28 cellular contexts compared by ENCODE assay signal in the genomic region with DNA sequence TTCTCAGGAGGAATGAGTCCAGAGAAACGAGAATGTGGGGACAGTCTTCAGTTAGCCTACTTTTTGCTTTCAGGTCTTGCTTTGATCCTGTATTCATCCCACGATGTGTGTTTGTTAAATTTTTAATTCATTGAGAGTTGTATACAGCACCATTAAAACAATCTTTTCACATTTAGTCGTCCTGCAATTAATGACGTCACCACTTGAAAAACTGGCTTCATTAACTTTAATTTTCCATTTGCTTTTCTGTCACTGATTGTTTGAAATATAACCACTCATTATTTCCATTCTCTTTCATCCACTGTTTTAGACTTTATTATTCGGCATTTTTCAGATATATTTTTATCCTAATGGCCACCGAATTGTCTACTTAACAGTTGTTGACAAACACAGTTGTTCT.
"Had no signal": no experiment of that assay in that cellular context is flagged by ENCODE, and none has a peak within 500 bp of the region (broad histone marks: within the 10 kb centered on the region; RNA-seq: fewer than 3 reads in every experiment).

No MANE protein-coding gene starts in this region.

- H3K27ac ChIP-seq: heart left ventricle, left lung, neutrophil, right atrium auricular region, skin epidermis, suprapubic skin, thoracic aorta, tibial artery, upper lobe of right lung had no signal

- FAIRE-seq: islet of Langerhans, kidney, urothelium cell line had no signal

- H3K36me3 ChIP-seq: heart left ventricle, left lung, neutrophil, right atrium auricular region, suprapubic skin, thoracic aorta, tibial artery, upper lobe of right lung had no signal

- H3K4me1 ChIP-seq: heart left ventricle, left lung, right atrium auricular region, suprapubic skin, tibial artery, upper lobe of right lung had no signal

- H3K9me3 ChIP-seq: heart left ventricle, left lung, mucosa of descending colon, neutrophil, right atrium auricular region, suprapubic skin, thoracic aorta, tibial artery, upper lobe of right lung had no signal

- H3K4me3 ChIP-seq: heart left ventricle, left lung, lung, mucosa of descending colon, right atrium auricular region, skin epidermis, suprapubic skin, thoracic aorta, tibial artery, upper lobe of right lung had no signal

- ATAC-seq: heart left ventricle; left colon; left lung; mucosa of descending colon; naive thymus-derived CD4-positive, alpha-beta T cell; natural killer cell treated with Interleukin-12 subunit alpha and Interleukin-12 subunit beta and Interleukin-15 and Interleukin-18, amount 100 ng/mL, for 72 hours; sciatic nerve; stimulated activated naive B cell treated with anti-CD40 and anti-IgM and Interleukin-4, amounts not matched to agents 10 μg/mL and 1 μg/mL and 100 μg/mL, for 72 hours; upper lobe of right lung had no signal

- H3K27me3 ChIP-seq: heart left ventricle, left lung, neutrophil, right atrium auricular region, suprapubic skin, tibial artery, upper lobe of right lung had no signal

- DNase-seq: heart left ventricle; hypothalamus; immature natural killer cell; kidney; left colon; left lung; midbrain; mucosa of descending colon; naive thymus-derived CD4-positive, alpha-beta T cell; occipital lobe; stimulated activated CD4-positive, alpha-beta T cell treated with anti-CD3 and anti-CD28 coated beads, Interleukin-12 subunit alpha, Interleukin-12 subunit beta, amount 100 ng/mL, for 4 hours; stimulated activated CD4-positive, alpha-beta T cell treated with anti-CD3 and anti-CD28 coated beads, Interleukin-15, amount 100 ng/mL, for 24 hours; stimulated activated CD4-positive, alpha-beta T cell treated with anti-CD3 and anti-CD28 coated beads, Interleukin-2, amount 100 ng/mL, for 24 hours; stimulated activated CD4-positive, alpha-beta T cell treated with anti-CD3 and anti-CD28 coated beads, Interleukin-4, amount 100 ng/mL, for 1 hour; stimulated activated naive B cell treated with anti-CD40 and anti-IgM and Interleukin-4, amounts not matched to agents 10 μg/mL and 1 μg/mL and 100 μg/mL, for 72 hours; tibial artery; trophoblast cell; upper lobe of right lung had no signal
